Comparison of ENCODE assay signal across 8 cellular contexts in genomic region chr21:26845066-26845749, GRCh38. TPM values are rescaled to one million over a fixed set of nuclear protein-coding genes. Genes with fewer than 3 reads are reported as not detected.
DNase-seq lines count a peak whose midpoint lies in the region; ATAC-seq and TF ChIP-seq lines count a peak whose summit lies in the region.

Gene ADAMTS1, minus strand, starts transcription at chr21:26845409. Its CDS starts 455 bp downstream, at chr21:26844954.

- POLR2A ChIA-PET in AG04450 (lab: Yijun Ruan, JAX) = interaction anchor here (0.6 to 1.9 kb wide), 20 partner anchors 11 to 1910 kb away, joined by 3 to 9 read pairs (median 4); no protein-coding TSS in a partner anchor

- H3K27me3 ChIP-seq in AG04450 (ENCODE audit: control insufficient read depth, insufficient read depth, low read length) (no peaks in the 10 kb centered on the region), liver (ENCODE audit: control insufficient read depth in 4 of 4, insufficient read depth in 4 of 4, low read length in 3 of 4) (peaks cover 0 to 7% (median 0%) of the 10 kb centered on the region in 4 donors)

- peaks cover 69% of the 10 kb centered on the region for H3K27me3 Mint-ChIP-seq in T-helper 17 cell
- H3K27me3 Mint-ChIP-seq in effector memory CD8-positive, alpha-beta T cell = peaks cover 54 to 69% of the 10 kb centered on the region in 2 donors

- CTCF ChIA-PET in AG04450 (lab: Charles Lee) = interaction anchor here (0.7 to 1.7 kb wide), 6 partner anchors 11 to 1900 kb away, joined by 3 to 6 read pairs (median 4); no protein-coding TSS in a partner anchor

- H3K4me1 Mint-ChIP-seq in T-helper 17 cell = peaks cover 29% of the 10 kb centered on the region
- peaks cover 19 to 28% of the 10 kb centered on the region in 2 donors for H3K4me1 Mint-ChIP-seq in effector memory CD8-positive, alpha-beta T cell (ENCODE audit: low read depth in 2 of 2)

- H3K4me3 ChIP-seq in AG04450 (ENCODE audit: low read depth, low read length) = peak within 1 kb of the TSS; percentile 99
- peak within 1 kb of the TSS; percentile 72 to 92 (median 92) for H3K4me3 ChIP-seq in liver (ENCODE audit: low read depth in 1 of 3, low read length in 3 of 3)

- 2% methylated on average over 54 of the region's 54 CpGs for WGBS in liver

- no peak within 1 kb of the TSS for H3K27ac Mint-ChIP-seq in T-helper 17 cell
- H3K27ac Mint-ChIP-seq in effector memory CD8-positive, alpha-beta T cell = peak within 1 kb of the TSS in 1 of 2 donors; percentile 54

- H3K9me3 ChIP-seq in AG04450 (ENCODE audit: control insufficient read depth, insufficient read depth, low read length) (no peaks in the 10 kb centered on the region; the same call in 1 of the 2 replicates), T-helper 17 cell (ENCODE audit: control insufficient read depth, low read length, poor library complexity, severe bottlenecking) (no peaks in the 10 kb centered on the region), liver (ENCODE audit: control insufficient read depth in 4 of 4, low read length in 3 of 4) (no peaks in the 10 kb centered on the region)

- peaks cover 14% of the 10 kb centered on the region for H3K36me3 Mint-ChIP-seq in T-helper 17 cell (ENCODE audit: low read depth)
- peaks cover 9% of the 10 kb centered on the region for H3K36me3 Mint-ChIP-seq in effector memory CD8-positive, alpha-beta T cell (ENCODE audit: insufficient read depth)

- peak; percentile 89 for DNase-seq in AG04450 (ENCODE audit: low read depth, low spot score)
- DNase-seq in HCEC 1CT = peak; percentile 92
- no peak for DNase-seq in T-helper 17 cell
- no peak for DNase-seq in effector memory CD8-positive, alpha-beta T cell
- peak; percentile 24 for DNase-seq in stimulated activated naive CD8-positive, alpha-beta T cell treated with anti-CD3 and anti-CD28 coated beads, Interleukin-15, Interleukin-2, amounts not matched to agents 100 U/mL and 50 U/mL, for 24 hours
- no peak for DNase-seq in UCSD-AML1 (lab: John Stamatoyannopoulos, UW; ENCODE audit: unreplicated experiment)
- DNase-seq in NAMALWA (ENCODE audit: low spot score) = no peak

- peaks cover 0 to 16% (median 6%) of the 10 kb centered on the region in 4 donors for H3K36me3 ChIP-seq in liver (ENCODE audit: control insufficient read depth in 4 of 4, insufficient read depth in 3 of 4, low read depth in 1 of 4, low read length in 3 of 4)

- peaks cover 0 to 35% (median 23%) of the 10 kb centered on the region in 4 donors for H3K4me1 ChIP-seq in liver (ENCODE audit: control insufficient read depth in 4 of 4, insufficient read depth in 4 of 4, low read length in 3 of 4)

- peak within 1 kb of the TSS; percentile 85 for H3K4me3 Mint-ChIP-seq in T-helper 17 cell
- peak within 1 kb of the TSS; percentile 75 for H3K4me3 Mint-ChIP-seq in effector memory CD8-positive, alpha-beta T cell

- peak within 1 kb of the TSS; percentile 77 to 81 for H3K9ac ChIP-seq in liver (ENCODE audit: low read depth in 1 of 2, low read length in 2 of 2)

- TF ChIP-seq RAD21 in liver (IDR thresholded peaks at IDR 0.05) = peak in 1 of 2 donors; percentile 12

- ATAC-seq in T-helper 17 cell = no peak
- ATAC-seq in effector memory CD8-positive, alpha-beta T cell (replicated peaks) = peak; percentile 43
- peak; percentile 41 for ATAC-seq in stimulated activated naive CD8-positive, alpha-beta T cell treated with anti-CD3 and anti-CD28 coated beads, Interleukin-15, Interleukin-2, amounts not matched to agents 100 U/mL and 50 U/mL, for 24 hours

- TF ChIP-seq CTCF in AG04450 (IDR thresholded peaks at IDR 0.05; ENCODE audit: low read depth, low read length) (no peak), liver (IDR thresholded peaks at IDR 0.05; ENCODE audit: low read depth, low read length, missing input control) (no peak)

- peak within 1 kb of the TSS; percentile 94 for H3K27ac ChIP-seq in AG04450 (ENCODE audit: low read depth, low read length)
- H3K27ac ChIP-seq in liver (ENCODE audit: low read depth in 1 of 2, low read length in 2 of 2) = peak within 1 kb of the TSS; percentile 80 to 90

- no peaks in the 10 kb centered on the region for H3K9me3 Mint-ChIP-seq in effector memory CD8-positive, alpha-beta T cell

TF ChIP-seq in liver, 16 proteins besides CTCF, POLR2A, EP300 and RAD21:
- TF ChIP-seq ATF3 (IDR thresholded peaks at IDR 0.05) (peak; percentile 28), REST (IDR thresholded peaks at IDR 0.05) (peak; percentile 89), ZBTB33 (IDR thresholded peaks at IDR 0.05) (no peak), RXRA (IDR thresholded peaks at IDR 0.05) (peak in 1 of 2 donors; percentile 19), TAF1 (conservative IDR thresholded peaks at IDR 0.05) (peak; percentile 97), MAX (IDR thresholded peaks at IDR 0.05) (no peak), HNF4A (conservative IDR thresholded peaks at IDR 0.05) (peak in 1 of 2 donors; percentile 17), GABPA (IDR thresholded peaks at IDR 0.05 in 1 of 2, conservative IDR thresholded peaks at IDR 0.05 in 1 of 2) (no peak), JUND (IDR thresholded peaks at IDR 0.05) (no peak), SP1 (IDR thresholded peaks at IDR 0.05) (peak; percentile 63), FOXA2 (IDR thresholded peaks at IDR 0.05) (no peak), EGR1 (IDR thresholded peaks at IDR 0.05; ENCODE audit: low read depth in 2 of 2) (peak in 1 of 2 donors; percentile 36)

RNA-seq across cellular contexts. Expression of gene ADAMTS1, which starts in this region (rescaled TPM):
- polyA plus RNA-seq in AG04450 (2011; rRNA removed) = 309 and 332 TPM in 2 replicates
- polyA minus RNA-seq in AG04450 (2011; rRNA and poly(A)+ RNA removed) = 817 and 976 TPM in 2 replicates
- total RNA-seq in T-helper 17 cell = not detected
- total RNA-seq in liver = 10 to 100 TPM; 13.4 to 23.1 TPM
- polyA plus RNA-seq in liver = 1 to 10 TPM; 3.3 to 8.0 TPM

Comparison
In these comparisons a context has a peak if more than half of its experiments do, and no peak if none do; other contexts are left out.
1. RNA of gene ADAMTS1 (total RNA-seq): 13.4 to 23.1 TPM in liver; not detected in T-helper 17 cell; every median in the first group is over 10 times any median in the second.
2. RNA of gene ADAMTS1 (polyA plus RNA-seq): 309 to 332 TPM in AG04450; 3.3 to 8.0 TPM in liver; every median in the first group is over 10 times any median in the second.
3. DNase-seq: peak in AG04450 (single experiment), HCEC 1CT (single experiment) and stimulated activated naive CD8-positive, alpha-beta T cell treated with anti-CD3 and anti-CD28 coated beads, Interleukin-15, Interleukin-2, amounts not matched to agents 100 U/mL and 50 U/mL, for 24 hours (single experiment); none in T-helper 17 cell (0 of 3), effector memory CD8-positive, alpha-beta T cell (0 of 3), UCSD-AML1 (single experiment) and NAMALWA (single experiment).